Comparison of ENCODE assay signal across 13 cellular contexts in the genomic region with DNA sequence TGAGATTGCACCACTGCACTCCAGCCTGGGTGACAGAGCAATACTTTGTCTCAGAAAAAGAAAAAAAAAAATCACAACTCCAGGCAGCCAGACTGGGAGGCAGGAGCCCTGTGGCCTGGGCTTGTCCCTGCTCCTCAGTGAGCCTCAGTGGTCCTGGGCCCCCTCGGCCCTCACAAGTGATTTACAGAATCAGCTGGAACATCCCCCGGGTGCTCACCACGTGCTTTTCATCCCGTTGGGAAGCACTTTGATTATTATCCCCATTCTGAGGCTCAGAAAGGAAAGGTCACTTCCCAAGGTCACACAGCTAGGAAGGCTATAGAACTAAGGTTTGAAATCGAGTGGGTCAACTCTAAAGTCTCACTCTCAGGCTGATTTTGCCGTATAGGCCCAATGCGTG. TPM values are rescaled to one million over a fixed set of nuclear protein-coding genes. Genes with fewer than 3 reads are reported as not detected.
DNase-seq lines count a peak whose midpoint lies in the region; TF ChIP-seq lines count a peak whose summit lies in the region.
"Had no signal": no experiment of that assay in that cellular context is flagged by ENCODE, and none has a peak within 500 bp of the region (broad histone marks: within the 10 kb centered on the region; RNA-seq: fewer than 3 reads in every experiment).

No MANE protein-coding gene starts in this region.

- H3K27me3 ChIP-seq in mucosa of rectum (ENCODE audit: control insufficient read depth in 2 of 2, insufficient read depth in 2 of 2, low read length in 2 of 2), result no peaks in the 10 kb centered on the region

- H3K27me3 Mint-ChIP-seq in HFFc6 (ENCODE audit: insufficient read depth) (peaks cover 3% of the 10 kb centered on the region), brain (peaks cover 4% of the 10 kb centered on the region)
- H3K27me3 Mint-ChIP-seq: activated B cell treated with CpG ODN at 0.5 μM for 24 hours had no signal

- TF ChIP-seq CTCF in HFFc6 (IDR thresholded peaks at IDR 0.05) (no peak), brain (conservative IDR thresholded peaks at IDR 0.05) (no peak), GM10266 (IDR thresholded peaks at IDR 0.05; ENCODE audit: control insufficient read depth, insufficient read depth, low read depth, missing control alignments) (no peak)

- H3K36me3 Mint-ChIP-seq in HFFc6 (ENCODE audit: low read depth) (peaks cover 6% of the 10 kb centered on the region; the same call in 1 of the 2 replicates), brain (peaks cover 38% of the 10 kb centered on the region)
- H3K36me3 Mint-ChIP-seq: CD4-positive, alpha-beta memory T cell had no signal

- peaks cover 7 to 18% of the 10 kb centered on the region in 2 donors for H3K4me1 ChIP-seq in mucosa of rectum (ENCODE audit: control insufficient read depth in 2 of 2, insufficient read depth in 2 of 2, low read length in 2 of 2)

- H3K27ac ChIP-seq in mucosa of rectum (ENCODE audit: low read depth in 2 of 2, low read length in 2 of 2) (peak overlapping the region; percentile 30 to 67), substantia nigra (ENCODE audit: low read depth, low read length, poor library complexity, severe bottlenecking) (peak overlapping the region; percentile 98)
- H3K27ac ChIP-seq: epithelial cell of prostate had no signal

- H3K4me1 Mint-ChIP-seq in HFFc6 (ENCODE audit: low read depth), result peaks cover 67% of the 10 kb centered on the region
- peaks cover 53% of the 10 kb centered on the region for H3K4me1 Mint-ChIP-seq in brain

- H3K36me3 ChIP-seq in mucosa of rectum (ENCODE audit: control insufficient read depth in 2 of 2, insufficient read depth in 2 of 2, low read length in 2 of 2), result peaks cover 10% of the 10 kb centered on the region in 2 donors

- DNase-seq in HFFc6 (no peak), substantia nigra (lab: John Stamatoyannopoulos, UW) (no peak), GM10266 (ENCODE audit: extremely low spot score) (no peak), AML-193 (lab: John Stamatoyannopoulos, UW) (no peak), epidermal melanocyte (ENCODE audit: insufficient read length, low spot score) (no peak)
- no peak for DNase-seq in activated T-cell treated with anti-CD3 and anti-CD28 coated beads, Interleukin-2, amount 50 U/mL, for 48 hours
- DNase-seq: activated B cell treated with CpG ODN at 0.5 μM for 24 hours; CD4-positive, alpha-beta memory T cell; NCI-H774; stimulated activated CD4-positive, alpha-beta T cell treated with anti-CD3 and anti-CD28 coated beads, Interleukin-12 subunit alpha, Interleukin-12 subunit beta, amount 100 ng/mL, for 4 hours had no signal

- H3K9me3 ChIP-seq in mucosa of rectum (ENCODE audit: control insufficient read depth in 2 of 2, low read length in 2 of 2), result no peaks in the 10 kb centered on the region

- no peak overlapping the region for H3K9ac ChIP-seq in mucosa of rectum (ENCODE audit: low read depth in 1 of 2, low read length in 2 of 2)

- peak overlapping the region; percentile 56; the same call in 1 of the 2 replicates for H3K4me3 Mint-ChIP-seq in HFFc6
- no peak overlapping the region for H3K4me3 Mint-ChIP-seq in brain
- H3K4me3 Mint-ChIP-seq: activated B cell treated with CpG ODN at 0.5 μM for 24 hours; CD4-positive, alpha-beta memory T cell had no signal

- peak overlapping the region; percentile 80 for H3K27ac Mint-ChIP-seq in HFFc6
- peak overlapping the region; percentile 79 to 96 (median 85) for H3K27ac Mint-ChIP-seq in brain
- H3K27ac Mint-ChIP-seq: activated B cell treated with CpG ODN at 0.5 μM for 24 hours had no signal

- no peak overlapping the region for H3K4me3 ChIP-seq in mucosa of rectum (ENCODE audit: low read length in 2 of 2)

- H3K9me3 Mint-ChIP-seq in HFFc6 (no peaks in the 10 kb centered on the region), brain (no peaks in the 10 kb centered on the region)
- H3K9me3 Mint-ChIP-seq: activated B cell treated with CpG ODN at 0.5 μM for 24 hours; CD4-positive, alpha-beta memory T cell had no signal

RNA-seq across cellular contexts. Expression of a gene that starts 43.1 kb away (rescaled TPM):
- under 1 TPM; 0.17 to 0.55 (median 0.39) TPM for total RNA-seq in HFFc6 (2021; fragmentation: NEBNext Ultra II Directional; extraction: Animal tissue kit (Norgen Biotek cat#: 25700))
- polyA plus RNA-seq in brain (ENCODE audit: insufficient read depth, low read depth, low replicate concordance), result not detected
- total RNA-seq: activated B cell treated with CpG ODN at 0.5 μM for 24 hours; CD4-positive, alpha-beta memory T cell had no signal

RNA-seq across cellular contexts. Expression of a gene that starts 59.2 kb away (rescaled TPM):
- 10 to 100 TPM in 5 of 6 experiments, 1 to 10 TPM in 1; 8.6 to 15.7 (median 14.0) TPM for total RNA-seq in HFFc6 (2021; fragmentation: NEBNext Ultra II Directional; extraction: Animal tissue kit (Norgen Biotek cat#: 25700))
- 24.1 TPM for polyA plus RNA-seq in brain (ENCODE audit: insufficient read depth, low read depth, low replicate concordance)
